8 cellular contexts compared by ENCODE assay signal in genomic region chr21:6556516-6556915, GRCh38.
DNase-seq lines count a peak whose midpoint lies in the region; ATAC-seq lines count a peak whose summit lies in the region.
"Not testable (repeated sequence)": the region's sequence is repeated elsewhere in the genome, so short reads cannot be mapped to it uniquely, and the experiment has no call there.

No MANE protein-coding gene starts in this region.

- H3K4me1 Mint-ChIP-seq in activated T-cell treated with anti-CD3 and anti-CD28 coated beads, Interleukin-2, amount 50 U/mL, for 72 hours (ENCODE audit: low read depth); stimulated activated naive B cell treated with anti-CD40 and anti-IgM and Interleukin-4, amounts not matched to agents 10 μg/mL and 1 μg/mL and 100 μg/mL, for 72 hours: not testable (repeated sequence)

- not testable (repeated sequence) for H3K27me3 Mint-ChIP-seq in activated T-cell treated with anti-CD3 and anti-CD28 coated beads, Interleukin-2, amount 50 U/mL, for 72 hours (ENCODE audit: low read depth); stimulated activated naive B cell treated with anti-CD40 and anti-IgM and Interleukin-4, amounts not matched to agents 10 μg/mL and 1 μg/mL and 100 μg/mL, for 72 hours

- ATAC-seq in GM18870 (IDR thresholded peaks at IDR 0.05; ENCODE audit: unreplicated experiment) (peak; percentile 57), GM19455 (IDR thresholded peaks at IDR 0.05; ENCODE audit: unreplicated experiment) (peak; percentile 57), GM21529 (IDR thresholded peaks at IDR 0.05; ENCODE audit: unreplicated experiment) (peak; percentile 67), HG02588 (IDR thresholded peaks at IDR 0.05; ENCODE audit: unreplicated experiment) (peak; percentile 51), HG02852 (IDR thresholded peaks at IDR 0.05; ENCODE audit: unreplicated experiment) (peak; percentile 58), HG03460 (IDR thresholded peaks at IDR 0.05; ENCODE audit: unreplicated experiment) (peak; percentile 56)
- peak; percentile 54 to 56 for ATAC-seq in activated T-cell treated with anti-CD3 and anti-CD28 coated beads, Interleukin-2, amount 50 U/mL, for 72 hours (replicated peaks in 1 of 2)
- peak; percentile 49 to 73 for ATAC-seq in stimulated activated naive B cell treated with anti-CD40 and anti-IgM and Interleukin-4, amounts not matched to agents 10 μg/mL and 1 μg/mL and 100 μg/mL, for 72 hours (replicated peaks)

- not testable (repeated sequence) for H3K36me3 Mint-ChIP-seq in activated T-cell treated with anti-CD3 and anti-CD28 coated beads, Interleukin-2, amount 50 U/mL, for 72 hours (ENCODE audit: insufficient read depth in 2 of 2); stimulated activated naive B cell treated with anti-CD40 and anti-IgM and Interleukin-4, amounts not matched to agents 10 μg/mL and 1 μg/mL and 100 μg/mL, for 72 hours

- not testable (repeated sequence) for H3K4me3 Mint-ChIP-seq in activated T-cell treated with anti-CD3 and anti-CD28 coated beads, Interleukin-2, amount 50 U/mL, for 72 hours; stimulated activated naive B cell treated with anti-CD40 and anti-IgM and Interleukin-4, amounts not matched to agents 10 μg/mL and 1 μg/mL and 100 μg/mL, for 72 hours

- DNase-seq in activated T-cell treated with anti-CD3 and anti-CD28 coated beads, Interleukin-2, amount 50 U/mL, for 72 hours; stimulated activated naive B cell treated with anti-CD40 and anti-IgM and Interleukin-4, amounts not matched to agents 10 μg/mL and 1 μg/mL and 100 μg/mL, for 72 hours: not testable (repeated sequence)

- H3K9me3 Mint-ChIP-seq in activated T-cell treated with anti-CD3 and anti-CD28 coated beads, Interleukin-2, amount 50 U/mL, for 72 hours; stimulated activated naive B cell treated with anti-CD40 and anti-IgM and Interleukin-4, amounts not matched to agents 10 μg/mL and 1 μg/mL and 100 μg/mL, for 72 hours: not testable (repeated sequence)

- not testable (repeated sequence) for H3K27ac Mint-ChIP-seq in activated T-cell treated with anti-CD3 and anti-CD28 coated beads, Interleukin-2, amount 50 U/mL, for 72 hours; stimulated activated naive B cell treated with anti-CD40 and anti-IgM and Interleukin-4, amounts not matched to agents 10 μg/mL and 1 μg/mL and 100 μg/mL, for 72 hours
